1 cellular context compared by ENCODE assay signal in the genomic region with DNA sequence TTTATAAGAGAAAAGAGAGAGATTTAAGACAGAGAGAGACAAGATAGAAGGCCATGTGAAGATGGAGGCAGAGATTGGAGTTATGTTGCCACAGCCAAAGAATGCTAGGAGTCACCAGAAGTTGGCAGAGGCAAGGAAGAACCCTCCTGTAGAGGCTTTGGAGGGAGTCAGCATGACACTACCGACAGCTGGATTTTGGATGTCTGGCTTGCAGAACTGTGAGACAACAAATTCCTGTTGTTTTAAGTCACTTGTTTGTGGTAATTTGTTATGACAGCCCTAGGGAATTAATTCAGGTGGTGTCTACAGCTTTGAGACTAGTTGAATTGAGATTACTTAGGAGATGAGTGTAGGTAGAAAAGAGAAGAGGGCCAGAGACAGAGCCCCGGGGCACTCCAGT.
TF ChIP-seq lines count a peak whose summit lies in the region.

No MANE protein-coding gene starts in this region.

TF ChIP-seq in GM23338, 12 proteins besides CTCF, POLR2A, EP300 and RAD21 (continued from another document):
- TF ChIP-seq, protein P1, sequence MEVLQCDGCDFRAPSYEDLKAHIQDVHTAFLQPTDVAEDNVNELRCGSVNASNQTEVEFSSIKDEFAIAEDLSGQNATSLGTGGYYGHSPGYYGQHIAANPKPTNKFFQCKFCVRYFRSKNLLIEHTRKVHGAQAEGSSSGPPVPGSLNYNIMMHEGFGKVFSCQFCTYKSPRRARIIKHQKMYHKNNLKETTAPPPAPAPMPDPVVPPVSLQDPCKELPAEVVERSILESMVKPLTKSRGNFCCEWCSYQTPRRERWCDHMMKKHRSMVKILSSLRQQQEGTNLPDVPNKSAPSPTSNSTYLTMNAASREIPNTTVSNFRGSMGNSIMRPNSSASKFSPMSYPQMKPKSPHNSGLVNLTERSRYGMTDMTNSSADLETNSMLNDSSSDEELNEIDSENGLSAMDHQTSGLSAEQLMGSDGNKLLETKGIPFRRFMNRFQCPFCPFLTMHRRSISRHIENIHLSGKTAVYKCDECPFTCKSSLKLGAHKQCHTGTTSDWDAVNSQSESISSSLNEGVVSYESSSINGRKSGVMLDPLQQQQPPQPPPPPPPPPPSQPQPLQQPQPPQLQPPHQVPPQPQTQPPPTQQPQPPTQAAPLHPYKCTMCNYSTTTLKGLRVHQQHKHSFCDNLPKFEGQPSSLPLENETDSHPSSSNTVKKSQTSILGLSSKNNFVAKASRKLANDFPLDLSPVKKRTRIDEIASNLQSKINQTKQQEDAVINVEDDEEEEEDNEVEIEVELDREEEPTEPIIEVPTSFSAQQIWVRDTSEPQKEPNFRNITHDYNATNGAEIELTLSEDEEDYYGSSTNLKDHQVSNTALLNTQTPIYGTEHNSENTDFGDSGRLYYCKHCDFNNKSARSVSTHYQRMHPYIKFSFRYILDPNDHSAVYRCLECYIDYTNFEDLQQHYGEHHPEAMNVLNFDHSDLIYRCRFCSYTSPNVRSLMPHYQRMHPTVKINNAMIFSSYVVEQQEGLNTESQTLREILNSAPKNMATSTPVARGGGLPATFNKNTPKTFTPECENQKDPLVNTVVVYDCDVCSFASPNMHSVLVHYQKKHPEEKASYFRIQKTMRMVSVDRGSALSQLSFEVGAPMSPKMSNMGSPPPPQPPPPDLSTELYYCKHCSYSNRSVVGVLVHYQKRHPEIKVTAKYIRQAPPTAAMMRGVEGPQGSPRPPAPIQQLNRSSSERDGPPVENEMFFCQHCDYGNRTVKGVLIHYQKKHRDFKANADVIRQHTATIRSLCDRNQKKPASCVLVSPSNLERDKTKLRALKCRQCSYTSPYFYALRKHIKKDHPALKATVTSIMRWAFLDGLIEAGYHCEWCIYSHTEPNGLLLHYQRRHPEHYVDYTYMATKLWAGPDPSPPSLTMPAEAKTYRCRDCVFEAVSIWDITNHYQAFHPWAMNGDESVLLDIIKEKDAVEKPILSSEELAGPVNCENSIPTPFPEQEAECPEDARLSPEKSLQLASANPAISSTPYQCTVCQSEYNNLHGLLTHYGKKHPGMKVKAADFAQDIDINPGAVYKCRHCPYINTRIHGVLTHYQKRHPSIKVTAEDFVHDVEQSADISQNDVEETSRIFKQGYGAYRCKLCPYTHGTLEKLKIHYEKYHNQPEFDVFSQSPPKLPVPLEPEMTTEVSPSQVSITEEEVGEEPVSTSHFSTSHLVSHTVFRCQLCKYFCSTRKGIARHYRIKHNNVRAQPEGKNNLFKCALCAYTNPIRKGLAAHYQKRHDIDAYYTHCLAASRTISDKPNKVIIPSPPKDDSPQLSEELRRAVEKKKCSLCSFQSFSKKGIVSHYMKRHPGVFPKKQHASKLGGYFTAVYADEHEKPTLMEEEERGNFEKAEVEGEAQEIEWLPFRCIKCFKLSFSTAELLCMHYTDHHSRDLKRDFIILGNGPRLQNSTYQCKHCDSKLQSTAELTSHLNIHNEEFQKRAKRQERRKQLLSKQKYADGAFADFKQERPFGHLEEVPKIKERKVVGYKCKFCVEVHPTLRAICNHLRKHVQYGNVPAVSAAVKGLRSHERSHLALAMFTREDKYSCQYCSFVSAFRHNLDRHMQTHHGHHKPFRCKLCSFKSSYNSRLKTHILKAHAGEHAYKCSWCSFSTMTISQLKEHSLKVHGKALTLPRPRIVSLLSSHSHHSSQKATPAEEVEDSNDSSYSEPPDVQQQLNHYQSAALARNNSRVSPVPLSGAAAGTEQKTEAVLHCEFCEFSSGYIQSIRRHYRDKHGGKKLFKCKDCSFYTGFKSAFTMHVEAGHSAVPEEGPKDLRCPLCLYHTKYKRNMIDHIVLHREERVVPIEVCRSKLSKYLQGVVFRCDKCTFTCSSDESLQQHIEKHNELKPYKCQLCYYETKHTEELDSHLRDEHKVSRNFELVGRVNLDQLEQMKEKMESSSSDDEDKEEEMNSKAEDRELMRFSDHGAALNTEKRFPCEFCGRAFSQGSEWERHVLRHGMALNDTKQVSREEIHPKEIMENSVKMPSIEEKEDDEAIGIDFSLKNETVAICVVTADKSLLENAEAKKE (CRISPR knock-in tag; IDR thresholded peaks at IDR 0.05), result no peak
- no peak for TF ChIP-seq ETS1 (IDR thresholded peaks at IDR 0.05)
- no peak for TF ChIP-seq EZH2phosphoT487 (IDR thresholded peaks at IDR 0.05; ENCODE audit: unreplicated experiment)
- no peak for TF ChIP-seq STAT1 (IDR thresholded peaks at IDR 0.05; ENCODE audit: unreplicated experiment)
- no peak for TF ChIP-seq POLR2AphosphoS5 (IDR thresholded peaks at IDR 0.05; ENCODE audit: low read depth)
- no peak for TF ChIP-seq NANOG (IDR thresholded peaks at IDR 0.05; ENCODE audit: borderline replicate concordance)
